17 cellular contexts compared by ENCODE assay signal in the genomic region with DNA sequence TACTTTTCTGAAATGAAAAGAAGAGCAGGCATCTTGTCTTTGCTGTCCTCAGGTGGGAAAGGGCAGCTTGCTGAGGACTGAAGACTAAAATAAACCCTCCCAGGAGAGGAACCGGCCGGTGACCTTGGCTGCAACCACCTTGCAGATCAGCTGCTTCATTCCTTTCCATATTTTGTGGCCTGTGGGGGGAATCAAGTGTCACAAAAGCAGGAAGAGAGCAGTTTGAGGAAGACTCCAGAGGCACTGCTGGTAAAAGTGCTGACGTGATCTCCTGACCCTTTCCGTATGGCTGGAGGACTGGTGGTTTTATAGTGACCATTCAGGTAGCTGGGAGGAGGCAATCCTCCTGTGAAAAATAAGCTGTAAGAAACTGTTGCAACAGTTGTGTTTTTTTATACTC.
DNase-seq lines count a peak whose midpoint lies in the region; ATAC-seq and TF ChIP-seq lines count a peak whose summit lies in the region.
"Had no signal": no experiment of that assay in that cellular context is flagged by ENCODE, and none has a peak within 500 bp of the region (broad histone marks: within the 10 kb centered on the region; RNA-seq: fewer than 3 reads in every experiment).

No MANE protein-coding gene starts in this region.

- peak overlapping the region; percentile 50; the same call in 1 of the 2 replicates for H3K14ac ChIP-seq in H9 (ENCODE audit: insufficient read depth, low read length)

- H2BK5ac ChIP-seq in H9 (ENCODE audit: insufficient read length, low read length), result no peak overlapping the region

- no peaks in the 10 kb centered on the region for H3K27me3 Mint-ChIP-seq in H9 (ENCODE audit: low read depth)
- no peaks in the 10 kb centered on the region for H3K27me3 Mint-ChIP-seq in chondrocyte (ENCODE audit: low read depth)
- H3K27me3 Mint-ChIP-seq: CD4-positive, alpha-beta memory T cell had no signal

- H3K79me2 ChIP-seq in H9 (ENCODE audit: insufficient read depth, low read length), result no peaks in the 10 kb centered on the region

- H3K79me1 ChIP-seq in H9 (ENCODE audit: insufficient read depth, low read depth, low read length, poor library complexity, severe bottlenecking), result no peaks in the 10 kb centered on the region

- peak; percentile 50 for ATAC-seq in sciatic nerve
- ATAC-seq: PC-3 had no signal

- 0 out of 7 replicates have a peak overlapping the region, but pooled peaks of 1 of the 3 experiments have one; percentile 76 for H3K27ac Mint-ChIP-seq in H9
- peak overlapping the region; percentile 1 for H3K27ac Mint-ChIP-seq in chondrocyte (ENCODE audit: unreplicated experiment)
- H3K27ac Mint-ChIP-seq: CD4-positive, alpha-beta memory T cell had no signal

- H2BK15ac ChIP-seq in H9 (ENCODE audit: low read depth, low read length), result no peak overlapping the region

- H4K5ac ChIP-seq in H9 (ENCODE audit: insufficient read length, low read depth, low read length), result no peak overlapping the region

- H3K18ac ChIP-seq in H9 (ENCODE audit: insufficient read length, low read depth, low read length), result no peak overlapping the region

- H3K27me3 ChIP-seq in H9 (ENCODE audit: insufficient read depth, low read length), result no peaks in the 10 kb centered on the region; the same call in 1 of the 2 replicates
- no peaks in the 10 kb centered on the region for H3K27me3 ChIP-seq in left ventricle myocardium inferior (ENCODE audit: low read depth)

- TF ChIP-seq CTCF in H9 (conservative IDR thresholded peaks at IDR 0.05), result no peak
- no peak for TF ChIP-seq CTCF in chondrocyte (IDR thresholded peaks at IDR 0.05)
- TF ChIP-seq CTCF in left ventricle myocardium inferior (IDR thresholded peaks at IDR 0.05; ENCODE audit: borderline replicate concordance), result no peak
- no peak for TF ChIP-seq CTCF in GM10266 (IDR thresholded peaks at IDR 0.05; ENCODE audit: control insufficient read depth, insufficient read depth, low read depth, missing control alignments)

- H3K4me1 ChIP-seq in H9 (ENCODE audit: insufficient read depth, low read length) (peaks cover 8% of the 10 kb centered on the region; the same call in 1 of the 2 replicates), left ventricle myocardium inferior (peaks cover 59% of the 10 kb centered on the region)

- no peak overlapping the region for H3K4ac ChIP-seq in H9 (ENCODE audit: low read depth, low read length)

- no peak overlapping the region for H3K23ac ChIP-seq in H9 (ENCODE audit: insufficient read length, low read depth, low read length)

- no peaks in the 10 kb centered on the region for H3K23me2 ChIP-seq in H9 (ENCODE audit: insufficient read length, low read depth, low read length, poor library complexity, severe bottlenecking)

- WGBS in H9 (ENCODE audit: extremely low coverage, insufficient read length, low lambda C conversion rate), result no CpG with 5 or more reads among the region's 4 CpGs

- H4K91ac ChIP-seq in H9 (ENCODE audit: insufficient read length, low read depth, low read length), result no peak overlapping the region

- H2BK120ac ChIP-seq in H9 (ENCODE audit: low read depth, low read length, poor library complexity, severe bottlenecking), result no peak overlapping the region

- no peak overlapping the region for H3K4me2 ChIP-seq in H9 (ENCODE audit: insufficient read depth, insufficient read length, low read length)

- H3K9me3 Mint-ChIP-seq in H9, result no peaks in the 10 kb centered on the region
- no peaks in the 10 kb centered on the region for H3K9me3 Mint-ChIP-seq in chondrocyte (ENCODE audit: low read depth)

- no peak overlapping the region for H3K4me3 Mint-ChIP-seq in H9
- no peak overlapping the region for H3K4me3 Mint-ChIP-seq in chondrocyte (ENCODE audit: unreplicated experiment)
- H3K4me3 Mint-ChIP-seq: CD4-positive, alpha-beta memory T cell had no signal

- H4K8ac ChIP-seq in H9 (replicated peaks; ENCODE audit: insufficient read length, low read depth, low read length), result no peak overlapping the region

- H3K36me3 Mint-ChIP-seq in H9 (ENCODE audit: insufficient read depth in 1 of 3, low read depth in 3 of 3) (no peaks in the 10 kb centered on the region), chondrocyte (ENCODE audit: low read depth) (peaks cover 3% of the 10 kb centered on the region)
- H3K36me3 Mint-ChIP-seq: CD4-positive, alpha-beta memory T cell had no signal

- no peak overlapping the region for H3K56ac ChIP-seq in H9 (ENCODE audit: insufficient read length, low read depth, low read length)

- no peaks in the 10 kb centered on the region for H3K36me3 ChIP-seq in left ventricle myocardium inferior

- peak overlapping the region; percentile 28 for H3K4me3 ChIP-seq in left ventricle myocardium inferior

- H2BK12ac ChIP-seq in H9 (ENCODE audit: insufficient read length, low read depth, low read length), result no peak overlapping the region

- H2AK5ac ChIP-seq in H9 (ENCODE audit: insufficient read length, low read length), result no peak overlapping the region

- no peaks in the 10 kb centered on the region for H4K20me1 ChIP-seq in H9 (ENCODE audit: control insufficient read depth, insufficient read depth, insufficient read length)

- no peak overlapping the region for H2AFZ ChIP-seq in H9 (ENCODE audit: low read length)

- H3K4me1 Mint-ChIP-seq in H9, result peaks cover 10 to 15% of the 10 kb centered on the region in 2 experiments
- peaks cover 20% of the 10 kb centered on the region for H3K4me1 Mint-ChIP-seq in chondrocyte (ENCODE audit: low read depth)
- H3K4me1 Mint-ChIP-seq: CD4-positive, alpha-beta memory T cell had no signal

- H3K9me3 ChIP-seq in H9 (ENCODE audit: control insufficient read depth, low read depth, low read length) (no peaks in the 10 kb centered on the region), left ventricle myocardium inferior (replicated peaks) (no peaks in the 10 kb centered on the region)

- no peak overlapping the region for H2BK20ac ChIP-seq in H9 (ENCODE audit: low read depth, low read length, poor library complexity, severe bottlenecking)

- H3T11ph ChIP-seq in H9 (ENCODE audit: low read length), result no peak overlapping the region

- intact Hi-C loops in left ventricle myocardium inferior (cut with micrococcal nuclease) (no loop called here), sciatic nerve (cut with DNase I) (no loop called here)

- H3K9ac ChIP-seq in H9 (ENCODE audit: extremely low read depth, insufficient read length, low read length), result no peak overlapping the region

- H3K27ac ChIP-seq in H9 (ENCODE audit: insufficient read length, low read depth, low read length), result no peak overlapping the region
- H3K27ac ChIP-seq in left ventricle myocardium inferior (replicated peaks), result peak overlapping the region; percentile 70

- DNase-seq in H9, result no peak
- no peak for DNase-seq in chondrocyte (ENCODE audit: low spot score)
- peak; percentile 28 for DNase-seq in left ventricle myocardium inferior
- no peak for DNase-seq in sciatic nerve (ENCODE audit: low spot score)
- no peak for DNase-seq in GM10266 (ENCODE audit: extremely low spot score)
- no peak for DNase-seq in DMS 273 treated with DMSO at 0.1 percent for 48 hours (lab: John Stamatoyannopoulos, UW)
- no peak for DNase-seq in activated CD8-positive, alpha-beta memory T cell treated with anti-CD3 and anti-CD28 coated beads, Interleukin-2, amount 50 U/mL, for 48 hours
- no peak for DNase-seq in ecto neural progenitor cell (ENCODE audit: low spot score)
- DNase-seq: AML-193; CD4-positive, alpha-beta memory T cell; DND-41; Karpas-422; MM.1S; NCI-H1105; NCI-H187; NCI-H446; PC-3 had no signal
